ENCODE assay signal across 8 cellular contexts in genomic region chr7:92837214-92837749, GRCh38. TPM values are rescaled to one million over a fixed set of nuclear protein-coding genes. Genes with fewer than 3 reads are reported as not detected.
DNase-seq lines count a peak whose midpoint lies in the region; ATAC-seq and TF ChIP-seq lines count a peak whose summit lies in the region.

No MANE protein-coding gene starts in this region.

- H3K4me3 ChIP-seq in SJSA1 (peak overlapping the region; percentile 69), esophagus muscularis mucosa (peak overlapping the region; percentile 69 to 94 (median 77)), retinal pigment epithelial cell (ENCODE audit: low read length) (peak overlapping the region; percentile 74)

- H3K27me3 Mint-ChIP-seq in activated T-cell treated with anti-CD3 and anti-CD28 coated beads, Interleukin-2, amount 50 U/mL, for 24 hours: peaks cover 34% of the 10 kb centered on the region

- H3K9me3 ChIP-seq in SJSA1 (replicated peaks) (no peaks in the 10 kb centered on the region), esophagus muscularis mucosa (no peaks in the 10 kb centered on the region)

- TF ChIP-seq EP300 in esophagus muscularis mucosa (IDR thresholded peaks at IDR 0.05): no peak

- DNase-seq in activated T-cell treated with anti-CD3 and anti-CD28 coated beads, Interleukin-2, amount 50 U/mL, for 24 hours: no peak
- DNase-seq in activated T-cell treated with anti-CD3 and anti-CD28 coated beads, Interleukin-2, amount 50 U/mL, for 48 hours: no peak
- DNase-seq in SJSA1 (ENCODE audit: low read depth in 1 of 2, low spot score in 2 of 2) (peak in 1 of 2 experiments; percentile 67), esophagus muscularis mucosa (ENCODE audit: extremely low spot score) (no peak), retinal pigment epithelial cell (ENCODE audit: low read depth) (no peak), OCI-M2 (lab: John Stamatoyannopoulos, UW; ENCODE audit: unreplicated experiment) (no peak)

- intact Hi-C loops in esophagus muscularis mucosa (cut with DNase I): no loop called here

- peak overlapping the region; percentile 95 for H3K4me3 Mint-ChIP-seq in activated T-cell treated with anti-CD3 and anti-CD28 coated beads, Interleukin-2, amount 50 U/mL, for 24 hours

- 0% methylated on average over 4 of the region's 4 CpGs for WGBS in esophagus muscularis mucosa

- peaks cover 33% of the 10 kb centered on the region for H3K36me3 Mint-ChIP-seq in activated T-cell treated with anti-CD3 and anti-CD28 coated beads, Interleukin-2, amount 50 U/mL, for 24 hours (ENCODE audit: low read depth)

- peak overlapping the region; percentile 92 for H3K27ac Mint-ChIP-seq in activated T-cell treated with anti-CD3 and anti-CD28 coated beads, Interleukin-2, amount 50 U/mL, for 24 hours

- peak overlapping the region; percentile 96 for H3K27ac ChIP-seq in SJSA1
- peak overlapping the region; percentile 88 to 96 (median 89) for H3K27ac ChIP-seq in esophagus muscularis mucosa (replicated peaks in 1 of 4)

- no peaks in the 10 kb centered on the region for H3K9me3 Mint-ChIP-seq in activated T-cell treated with anti-CD3 and anti-CD28 coated beads, Interleukin-2, amount 50 U/mL, for 24 hours

- ATAC-seq in GM18867 (IDR thresholded peaks at IDR 0.05; ENCODE audit: unreplicated experiment) (no peak), GM21447 (IDR thresholded peaks at IDR 0.05; ENCODE audit: unreplicated experiment) (no peak)

- H3K27me3 ChIP-seq in SJSA1 (replicated peaks) (no peaks in the 10 kb centered on the region), esophagus muscularis mucosa (no peaks in the 10 kb centered on the region)

- TF ChIP-seq CTCF in esophagus muscularis mucosa (IDR thresholded peaks at IDR 0.05) (no peak), retinal pigment epithelial cell (conservative IDR thresholded peaks at IDR 0.05; ENCODE audit: low read depth, low read length) (no peak)

- H3K4me1 ChIP-seq in SJSA1 (replicated peaks) (peaks cover 5% of the 10 kb centered on the region), esophagus muscularis mucosa (peaks cover 5 to 15% (median 11%) of the 10 kb centered on the region in 4 donors)

- peaks cover 29% of the 10 kb centered on the region for H3K4me1 Mint-ChIP-seq in activated T-cell treated with anti-CD3 and anti-CD28 coated beads, Interleukin-2, amount 50 U/mL, for 24 hours (ENCODE audit: low read depth)

- H3K36me3 ChIP-seq in SJSA1: peaks cover 25% of the 10 kb centered on the region
- H3K36me3 ChIP-seq in esophagus muscularis mucosa: no peaks in the 10 kb centered on the region

- TF ChIP-seq POLR2A in esophagus muscularis mucosa (IDR thresholded peaks at IDR 0.05; ENCODE audit: low read depth): no peak

RNA-seq across cellular contexts. Expression of gene CDK6, which starts 0.9 kb away (rescaled TPM):
- 126 and 136 TPM in 2 replicates for total RNA-seq in SJSA1 (2014; rRNA removed; shearing (Covaris generic))
- 10 to 100 TPM; 22.2 to 45.4 (median 36.4) TPM for total RNA-seq in esophagus muscularis mucosa
